ENCODE assay signal across 18 cellular contexts in genomic region chr6:71888720-71889340, GRCh38. TPM values are rescaled to one million over a fixed set of nuclear protein-coding genes. Genes with fewer than 3 reads are reported as not detected.
"Had no signal": no experiment of that assay in that cellular context is flagged by ENCODE, and none has a peak within 500 bp of the region (broad histone marks: within the 10 kb centered on the region; RNA-seq: fewer than 3 reads in every experiment).

No MANE protein-coding gene starts in this region.

- DNase-seq: activated CD4-positive, alpha-beta T cell treated with anti-CD3 and anti-CD28 coated beads for 1 hour; activated CD8-positive, alpha-beta memory T cell treated with anti-CD3 and anti-CD28 coated beads, Interleukin-2, amount 50 U/mL, for 48 hours; activated CD8-positive, alpha-beta T cell treated with anti-CD3 and anti-CD28 coated beads for 36 hours; activated naive CD4-positive, alpha-beta T cell treated with Interleukin-2 at 50 U/mL for 16 hours; activated naive CD8-positive, alpha-beta T cell treated with anti-CD3 and anti-CD28 coated beads, Interleukin-2, amount 50 U/mL, for 24 hours; colonic mucosa; effector memory CD4-positive, alpha-beta T cell; gastrocnemius medialis; mesendoderm; stimulated activated CD4-positive, alpha-beta T cell treated with anti-CD3 and anti-CD28 coated beads, Interleukin-15, amount 100 ng/mL, for 24 hours; stimulated activated CD4-positive, alpha-beta T cell treated with anti-CD3 and anti-CD28 coated beads, Interleukin-4, amount 100 ng/mL, for 24 hours; stimulated activated naive CD8-positive, alpha-beta T cell treated with anti-CD3 and anti-CD28 coated beads, Interleukin-15, amount 100 ng/mL, for 72 hours; T-helper 9 cell had no signal

- H3K36me3 ChIP-seq: cardiac muscle cell, colonic mucosa, gastrocnemius medialis, thoracic aorta had no signal

- H3K9me3 ChIP-seq: colonic mucosa, gastrocnemius medialis, thoracic aorta had no signal

- ATAC-seq: activated CD8-positive, alpha-beta T cell treated with anti-CD3 and anti-CD28 coated beads for 36 hours; activated naive CD8-positive, alpha-beta T cell treated with anti-CD3 and anti-CD28 coated beads, Interleukin-2, amount 50 U/mL, for 24 hours; gastrocnemius medialis had no signal

- H3K9me3 Mint-ChIP-seq: activated CD8-positive, alpha-beta T cell treated with anti-CD3 and anti-CD28 coated beads for 36 hours; activated naive CD8-positive, alpha-beta T cell treated with anti-CD3 and anti-CD28 coated beads, Interleukin-2, amount 50 U/mL, for 24 hours; activated T-helper 1 cell treated with anti-CD3 and anti-CD28 coated beads, Interleukin-12 subunit alpha, Interleukin-12 subunit beta, Interleukin-2, Interleukin-4 antibody, amounts not matched to agents 30 ng/mL and 10 ng/mL and 1 ng/mL, durations not matched to agents 14 hours and 24 hours and 36 hours had no signal

- H3K4me3 Mint-ChIP-seq: activated CD8-positive, alpha-beta T cell treated with anti-CD3 and anti-CD28 coated beads for 36 hours; activated naive CD8-positive, alpha-beta T cell treated with anti-CD3 and anti-CD28 coated beads, Interleukin-2, amount 50 U/mL, for 24 hours; activated T-helper 1 cell treated with anti-CD3 and anti-CD28 coated beads, Interleukin-12 subunit alpha, Interleukin-12 subunit beta, Interleukin-2, Interleukin-4 antibody, amounts not matched to agents 30 ng/mL and 10 ng/mL and 1 ng/mL, durations not matched to agents 14 hours and 24 hours and 36 hours; stimulated activated naive CD8-positive, alpha-beta T cell treated with anti-CD3 and anti-CD28 coated beads, Interleukin-15, amount 100 ng/mL, for 72 hours had no signal

- H3K4me3 ChIP-seq: cardiac muscle cell, colonic mucosa, gastrocnemius medialis, thoracic aorta had no signal

- H3K27ac ChIP-seq: cardiac muscle cell, colonic mucosa, epithelial cell of prostate, gastrocnemius medialis, thoracic aorta had no signal

- H3K27ac Mint-ChIP-seq: activated CD8-positive, alpha-beta T cell treated with anti-CD3 and anti-CD28 coated beads for 36 hours; activated naive CD8-positive, alpha-beta T cell treated with anti-CD3 and anti-CD28 coated beads, Interleukin-2, amount 50 U/mL, for 24 hours; activated T-helper 1 cell treated with anti-CD3 and anti-CD28 coated beads, Interleukin-12 subunit alpha, Interleukin-12 subunit beta, Interleukin-2, Interleukin-4 antibody, amounts not matched to agents 30 ng/mL and 10 ng/mL and 1 ng/mL, durations not matched to agents 14 hours and 24 hours and 36 hours had no signal

- H3K4me1 ChIP-seq: colonic mucosa had no signal

RNA-seq across cellular contexts. Expression of gene RIMS1, which starts 2.5 kb away (rescaled TPM):
- total RNA-seq: activated CD8-positive, alpha-beta T cell treated with anti-CD3 and anti-CD28 coated beads for 36 hours; activated T-helper 1 cell treated with anti-CD3 and anti-CD28 coated beads, Interleukin-12 subunit alpha, Interleukin-12 subunit beta, Interleukin-2, Interleukin-4 antibody, amounts not matched to agents 30 ng/mL and 10 ng/mL and 1 ng/mL, durations not matched to agents 14 hours and 24 hours and 36 hours had no signal
- polyA plus RNA-seq: liver had no signal
